1 cellular context compared by ENCODE assay signal in genomic region chr1:13549021-13549420, GRCh38.
TF ChIP-seq lines count a peak whose summit lies in the region.

No MANE protein-coding gene starts in this region.

TF ChIP-seq in H1, 55 proteins besides CTCF, POLR2A, EP300 and RAD21:
- TF ChIP-seq SUZ12 (IDR thresholded peaks at IDR 0.05; ENCODE audit: low read length) (no peak), KDM4A (IDR thresholded peaks at IDR 0.05; ENCODE audit: low read depth, low read length, severe bottlenecking) (no peak), NANOG (IDR thresholded peaks at IDR 0.05; ENCODE audit: insufficient read depth, low read depth, low read length, poor library complexity, severe bottlenecking) (no peak), SP1 (IDR thresholded peaks at IDR 0.05; ENCODE audit: low read depth, low read length) (no peak), SIX5 (IDR thresholded peaks at IDR 0.05; ENCODE audit: low read depth, low read length) (no peak), EZH2 (IDR thresholded peaks at IDR 0.05; ENCODE audit: low read depth, low read length, severe bottlenecking) (no peak), CHD7 (IDR thresholded peaks at IDR 0.05; ENCODE audit: insufficient replicate concordance, low read length) (no peak), CTBP2 (IDR thresholded peaks at IDR 0.05; ENCODE audit: borderline replicate concordance, insufficient read depth, insufficient read length, low read length) (no peak), CREB1 (IDR thresholded peaks at IDR 0.05) (no peak), CBX8 (IDR thresholded peaks at IDR 0.05; ENCODE audit: borderline replicate concordance, low read depth, low read length) (no peak)
